In genomic region chr10:101094113-101094512, GRCh38 we compare ENCODE assay signal across 26 cellular contexts. TPM values are rescaled to one million over a fixed set of nuclear protein-coding genes. Genes with fewer than 3 reads are reported as not detected.
"Had no signal": no experiment of that assay in that cellular context is flagged by ENCODE, and none has a peak within 500 bp of the region (broad histone marks: within the 10 kb centered on the region; RNA-seq: fewer than 3 reads in every experiment).

No MANE protein-coding gene starts in this region.

- DNase-seq: cerebellar nuclear complex; effector memory CD8-positive, alpha-beta T cell; esophagus squamous epithelium; foreskin fibroblast; glutamatergic neuron; immature natural killer cell; left ventricle myocardium inferior; lower lobe of right lung; stimulated activated CD4-positive, alpha-beta T cell treated with anti-CD3 and anti-CD28 coated beads, Interleukin-15, amount 100 ng/mL, for 24 hours; stimulated activated CD4-positive, alpha-beta T cell treated with anti-CD3 and anti-CD28 coated beads, Interleukin-1b, Interleukin-23, amount 100 ng/mL, for 48 hours; stimulated activated CD4-positive, alpha-beta T cell treated with anti-CD3 and anti-CD28 coated beads, Interleukin-4, amount 100 ng/mL, for 24 hours; stimulated activated naive B cell treated with anti-CD40 and anti-IgM and Interleukin-4, amounts not matched to agents 10 μg/mL and 1 μg/mL and 100 μg/mL, for 72 hours; stimulated activated naive CD8-positive, alpha-beta T cell treated with anti-CD3 and anti-CD28 coated beads, Interleukin-15, amount 100 ng/mL, for 72 hours; transverse colon had no signal

- H3K9me3 ChIP-seq: esophagus squamous epithelium, left ventricle myocardium inferior, lower lobe of right lung, neutrophil, thoracic aorta, transverse colon had no signal

- H3K4me3 Mint-ChIP-seq: dendritic cell treated with granulocyte-macrophage colony-stimulating factor and Interleukin-4, amounts not matched to agents 40 ng/mL and 50 ng/mL, for 4 days; effector memory CD8-positive, alpha-beta T cell; immature natural killer cell; memory B cell; mesothelial cell of epicardium; natural killer cell treated with Interleukin-12 subunit alpha and Interleukin-12 subunit beta and Interleukin-15 and Interleukin-18, amount 100 ng/mL, for 72 hours; stimulated activated naive B cell treated with anti-CD40 and anti-IgM and Interleukin-4, amounts not matched to agents 10 μg/mL and 1 μg/mL and 100 μg/mL, for 72 hours; stimulated activated naive CD8-positive, alpha-beta T cell treated with anti-CD3 and anti-CD28 coated beads, Interleukin-15, amount 100 ng/mL, for 72 hours had no signal

- H3K36me3 Mint-ChIP-seq: immature natural killer cell; memory B cell; mesothelial cell of epicardium; natural killer cell treated with Interleukin-12 subunit alpha and Interleukin-12 subunit beta and Interleukin-15 and Interleukin-18, amount 100 ng/mL, for 72 hours; stimulated activated naive B cell treated with anti-CD40 and anti-IgM and Interleukin-4, amounts not matched to agents 10 μg/mL and 1 μg/mL and 100 μg/mL, for 72 hours had no signal

- H3K4me1 ChIP-seq: gastroesophageal sphincter, left ventricle myocardium inferior, lower lobe of right lung had no signal

- H3K27ac ChIP-seq: esophagus squamous epithelium, gastroesophageal sphincter, left ventricle myocardium inferior, lower lobe of right lung, neutrophil, thoracic aorta, transverse colon had no signal

- H3K36me3 ChIP-seq: esophagus squamous epithelium, gastroesophageal sphincter, left ventricle myocardium inferior, lower lobe of right lung, neutrophil, thoracic aorta, transverse colon had no signal

- H3K4me3 ChIP-seq: esophagus squamous epithelium, gastroesophageal sphincter, left ventricle myocardium inferior, lower lobe of right lung, thoracic aorta, transverse colon had no signal

- H3K9me3 Mint-ChIP-seq: dendritic cell treated with granulocyte-macrophage colony-stimulating factor and Interleukin-4, amounts not matched to agents 40 ng/mL and 50 ng/mL, for 4 days; effector memory CD8-positive, alpha-beta T cell; immature natural killer cell; memory B cell; mesothelial cell of epicardium; natural killer cell treated with Interleukin-12 subunit alpha and Interleukin-12 subunit beta and Interleukin-15 and Interleukin-18, amount 100 ng/mL, for 72 hours; stimulated activated naive B cell treated with anti-CD40 and anti-IgM and Interleukin-4, amounts not matched to agents 10 μg/mL and 1 μg/mL and 100 μg/mL, for 72 hours; stimulated activated naive CD8-positive, alpha-beta T cell treated with anti-CD3 and anti-CD28 coated beads, Interleukin-15, amount 100 ng/mL, for 72 hours had no signal

- H3K4me1 Mint-ChIP-seq: immature natural killer cell had no signal

- H3K27ac Mint-ChIP-seq: dendritic cell treated with granulocyte-macrophage colony-stimulating factor and Interleukin-4, amounts not matched to agents 40 ng/mL and 50 ng/mL, for 4 days; effector memory CD8-positive, alpha-beta T cell; immature natural killer cell; memory B cell; mesothelial cell of epicardium; natural killer cell treated with Interleukin-12 subunit alpha and Interleukin-12 subunit beta and Interleukin-15 and Interleukin-18, amount 100 ng/mL, for 72 hours; stimulated activated naive B cell treated with anti-CD40 and anti-IgM and Interleukin-4, amounts not matched to agents 10 μg/mL and 1 μg/mL and 100 μg/mL, for 72 hours had no signal

RNA-seq across cellular contexts. Expression of gene KAZALD1, which starts 32.3 kb away (rescaled TPM):
- polyA plus RNA-seq: immature natural killer cell had no signal

RNA-seq across cellular contexts. Expression of gene TLX1, which starts 37.0 kb away (rescaled TPM):
- total RNA-seq: epithelial cell of proximal tubule; esophagus squamous epithelium; gastroesophageal sphincter; left ventricle myocardium inferior; lower lobe of right lung; mesothelial cell of epicardium; natural killer cell treated with Interleukin-12 subunit alpha and Interleukin-12 subunit beta and Interleukin-15 and Interleukin-18, amount 100 ng/mL, for 72 hours; osteocyte; subcutaneous adipose tissue; thoracic aorta; ureter had no signal
- polyA plus RNA-seq: immature natural killer cell, keratinocyte had no signal
